In the genomic region with DNA sequence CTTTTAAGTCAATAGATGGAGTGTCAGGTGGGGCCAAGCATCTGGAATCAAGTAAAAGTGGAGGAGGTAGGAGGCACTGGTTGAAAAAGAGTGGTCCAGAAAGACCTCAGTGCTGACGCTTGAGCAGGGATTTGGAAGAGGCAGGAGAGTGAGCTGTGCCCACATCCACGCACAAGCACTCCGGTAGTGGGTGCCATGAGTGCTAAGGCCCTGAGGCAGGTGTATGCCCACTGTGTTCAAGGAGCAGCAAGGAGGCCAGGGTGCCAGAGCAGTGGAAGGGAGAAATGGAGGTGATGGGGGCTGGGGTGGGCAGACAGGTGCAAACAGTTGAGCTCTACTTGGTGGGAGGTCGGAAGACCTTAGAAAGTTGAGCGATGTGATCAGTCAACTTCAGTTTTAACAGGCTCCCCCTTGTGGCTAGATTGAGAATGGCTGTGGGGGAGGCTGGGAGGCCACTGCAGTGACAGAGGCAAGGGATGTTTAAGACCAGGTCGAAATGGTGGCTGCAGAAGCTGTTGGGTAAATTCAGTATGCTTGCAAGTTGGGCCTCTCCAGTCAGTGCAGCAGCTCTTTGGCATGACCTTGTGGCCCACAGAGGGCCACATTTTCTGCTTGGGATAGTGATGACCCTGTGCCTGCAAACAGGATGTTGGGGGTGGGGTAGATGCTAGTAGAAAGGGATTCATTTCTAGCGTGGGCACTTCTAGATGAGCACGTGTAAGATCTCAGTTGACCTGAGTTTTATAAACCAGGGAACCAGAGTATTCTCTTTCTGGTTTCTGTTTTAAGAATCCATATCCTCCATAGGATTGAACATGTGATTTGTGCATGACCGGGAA, we compare ENCODE assay signal across 8 cellular contexts.
DNase-seq lines count a peak whose midpoint lies in the region; TF ChIP-seq lines count a peak whose summit lies in the region.

No MANE protein-coding gene starts in this region.

- in situ Hi-C loops in T47D (cut with HindIII; ENCODE audit: low pct_unique_long_range_greater_than_20kb, low sequenced_read_pairs), result no loop called here

- peak; percentile 42 for DNase-seq in GDM1 (lab: John Stamatoyannopoulos, UW)
- peak; percentile 5 for DNase-seq in KG1 (lab: John Stamatoyannopoulos, UW)
- peak; percentile 7 to 53 for DNase-seq in T47D (ENCODE audit: low read depth in 1 of 2, low spot score in 1 of 2)
- peak; percentile 47 for DNase-seq in kidney tubule cell (ENCODE audit: low spot score)
- DNase-seq in stimulated activated CD4-positive, alpha-beta T cell treated with anti-CD3 and anti-CD28 coated beads, TNF-alpha, amount 100 ng/mL, for 24 hours (ENCODE audit: low read depth in 3 of 3), result peak; percentile 54 to 75 (median 69)
- DNase-seq in NCI-H774 (lab: John Stamatoyannopoulos, UW), result no peak
- no peak for DNase-seq in SHP77 treated with DMSO at 0.1 percent for 48 hours (lab: John Stamatoyannopoulos, UW)

- TF ChIP-seq CTCF in WI38 (IDR thresholded peaks at IDR 0.05; ENCODE audit: low read depth, low read length), result peak; percentile 73

- no peak overlapping the region for H3K4me3 ChIP-seq in WI38 (ENCODE audit: low read depth, low read length)

Comparison
In these comparisons a context has a peak if more than half of its experiments do, and no peak if none do; other contexts are left out.
1. DNase-seq: peak in GDM1 (single experiment), KG1 (single experiment), T47D (2 of 2), kidney tubule cell (single experiment) and stimulated activated CD4-positive, alpha-beta T cell treated with anti-CD3 and anti-CD28 coated beads, TNF-alpha, amount 100 ng/mL, for 24 hours (3 of 3); none in NCI-H774 (single experiment) and SHP77 treated with DMSO at 0.1 percent for 48 hours (single experiment).